Comparison of ENCODE assay signal across 1 cellular context in the genomic region with DNA sequence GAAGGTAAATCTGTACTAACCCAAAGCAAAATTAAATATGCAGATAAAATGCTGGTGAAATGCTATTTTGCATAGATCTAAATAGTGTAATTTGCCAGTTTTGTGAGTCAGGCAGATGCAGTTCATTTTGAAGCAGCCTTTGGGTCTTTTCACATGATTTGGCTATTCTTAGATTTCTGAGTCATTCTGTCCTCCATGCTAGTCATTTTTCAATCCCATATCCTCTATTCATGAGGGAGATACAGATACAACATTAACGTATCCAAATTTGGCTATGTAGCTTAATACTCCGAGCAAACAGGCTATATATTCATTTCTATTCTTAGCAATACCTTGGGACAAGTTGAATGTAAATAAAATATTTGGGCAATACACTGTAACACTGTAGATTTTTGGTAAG.
A peak's percentile ranks its signal among the peaks of the same experiment; 100 is the strongest.
TF ChIP-seq lines count a peak whose summit lies in the region.

No MANE protein-coding gene starts in this region.

TF ChIP-seq in SK-N-SH, 30 proteins besides CTCF, POLR2A, EP300 and RAD21:
- no peak for TF ChIP-seq ZBTB33 (IDR thresholded peaks at IDR 0.05; ENCODE audit: borderline replicate concordance, low read depth)
- no peak for TF ChIP-seq MAX (IDR thresholded peaks at IDR 0.05; ENCODE audit: low read depth)
- no peak for TF ChIP-seq FOXM1 (IDR thresholded peaks at IDR 0.05; ENCODE audit: low read depth)
- TF ChIP-seq, protein P1, sequence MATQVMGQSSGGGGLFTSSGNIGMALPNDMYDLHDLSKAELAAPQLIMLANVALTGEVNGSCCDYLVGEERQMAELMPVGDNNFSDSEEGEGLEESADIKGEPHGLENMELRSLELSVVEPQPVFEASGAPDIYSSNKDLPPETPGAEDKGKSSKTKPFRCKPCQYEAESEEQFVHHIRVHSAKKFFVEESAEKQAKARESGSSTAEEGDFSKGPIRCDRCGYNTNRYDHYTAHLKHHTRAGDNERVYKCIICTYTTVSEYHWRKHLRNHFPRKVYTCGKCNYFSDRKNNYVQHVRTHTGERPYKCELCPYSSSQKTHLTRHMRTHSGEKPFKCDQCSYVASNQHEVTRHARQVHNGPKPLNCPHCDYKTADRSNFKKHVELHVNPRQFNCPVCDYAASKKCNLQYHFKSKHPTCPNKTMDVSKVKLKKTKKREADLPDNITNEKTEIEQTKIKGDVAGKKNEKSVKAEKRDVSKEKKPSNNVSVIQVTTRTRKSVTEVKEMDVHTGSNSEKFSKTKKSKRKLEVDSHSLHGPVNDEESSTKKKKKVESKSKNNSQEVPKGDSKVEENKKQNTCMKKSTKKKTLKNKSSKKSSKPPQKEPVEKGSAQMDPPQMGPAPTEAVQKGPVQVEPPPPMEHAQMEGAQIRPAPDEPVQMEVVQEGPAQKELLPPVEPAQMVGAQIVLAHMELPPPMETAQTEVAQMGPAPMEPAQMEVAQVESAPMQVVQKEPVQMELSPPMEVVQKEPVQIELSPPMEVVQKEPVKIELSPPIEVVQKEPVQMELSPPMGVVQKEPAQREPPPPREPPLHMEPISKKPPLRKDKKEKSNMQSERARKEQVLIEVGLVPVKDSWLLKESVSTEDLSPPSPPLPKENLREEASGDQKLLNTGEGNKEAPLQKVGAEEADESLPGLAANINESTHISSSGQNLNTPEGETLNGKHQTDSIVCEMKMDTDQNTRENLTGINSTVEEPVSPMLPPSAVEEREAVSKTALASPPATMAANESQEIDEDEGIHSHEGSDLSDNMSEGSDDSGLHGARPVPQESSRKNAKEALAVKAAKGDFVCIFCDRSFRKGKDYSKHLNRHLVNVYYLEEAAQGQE (IDR thresholded peaks at IDR 0.05; ENCODE audit: low read depth, low read length), result no peak
- no peak for TF ChIP-seq RXRA (IDR thresholded peaks at IDR 0.05; ENCODE audit: borderline replicate concordance, low read depth)
- TF ChIP-seq GATA2 (CRISPR knock-in tag; IDR thresholded peaks at IDR 0.05), result no peak
- TF ChIP-seq USF2 (IDR thresholded peaks at IDR 0.05; ENCODE audit: borderline replicate concordance, low read depth, low read length), result no peak
- no peak for TF ChIP-seq EZH2phosphoT487 (IDR thresholded peaks at IDR 0.05; ENCODE audit: borderline replicate concordance, low read depth)
- no peak for TF ChIP-seq TAF1 (IDR thresholded peaks at IDR 0.05; ENCODE audit: borderline replicate concordance, low read depth, low read length)
- no peak for TF ChIP-seq SIN3A (IDR thresholded peaks at IDR 0.05; ENCODE audit: borderline replicate concordance, low read depth, low read length)
- TF ChIP-seq YY1 (IDR thresholded peaks at IDR 0.05; ENCODE audit: low read depth), result no peak
- 0 out of 2 replicates have a peak, but pooled peaks have one; percentile 7 for TF ChIP-seq PBX3 (IDR thresholded peaks at IDR 0.05)
- TF ChIP-seq FOXJ3 (CRISPR knock-in tag; IDR thresholded peaks at IDR 0.05), result no peak
- no peak for TF ChIP-seq JUND (IDR thresholded peaks at IDR 0.05)
- TF ChIP-seq SMC3 (IDR thresholded peaks at IDR 0.05; ENCODE audit: low read depth, low read length), result no peak
- no peak for TF ChIP-seq NRF1 (IDR thresholded peaks at IDR 0.05; ENCODE audit: low read depth, low read length)
- peak; percentile 35; the same call in 1 of the 2 replicates for TF ChIP-seq FOSL2 (IDR thresholded peaks at IDR 0.05; ENCODE audit: borderline replicate concordance, low read depth)
- TF ChIP-seq RFX5 (IDR thresholded peaks at IDR 0.05; ENCODE audit: low read length), result no peak
- TF ChIP-seq, protein P2, sequence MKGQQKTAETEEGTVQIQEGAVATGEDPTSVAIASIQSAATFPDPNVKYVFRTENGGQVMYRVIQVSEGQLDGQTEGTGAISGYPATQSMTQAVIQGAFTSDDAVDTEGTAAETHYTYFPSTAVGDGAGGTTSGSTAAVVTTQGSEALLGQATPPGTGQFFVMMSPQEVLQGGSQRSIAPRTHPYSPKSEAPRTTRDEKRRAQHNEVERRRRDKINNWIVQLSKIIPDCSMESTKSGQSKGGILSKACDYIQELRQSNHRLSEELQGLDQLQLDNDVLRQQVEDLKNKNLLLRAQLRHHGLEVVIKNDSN (IDR thresholded peaks at IDR 0.05; ENCODE audit: borderline replicate concordance, low read depth), result no peak
- peak; percentile 83 for TF ChIP-seq MEF2A (IDR thresholded peaks at IDR 0.05; ENCODE audit: borderline replicate concordance, low read depth)
- no peak for TF ChIP-seq ELF1 (IDR thresholded peaks at IDR 0.05)
- TF ChIP-seq CHD2 (IDR thresholded peaks at IDR 0.05; ENCODE audit: low read length, partially characterized antibody), result no peak
- no peak for TF ChIP-seq TCF12 (IDR thresholded peaks at IDR 0.05)
